In the genomic region with DNA sequence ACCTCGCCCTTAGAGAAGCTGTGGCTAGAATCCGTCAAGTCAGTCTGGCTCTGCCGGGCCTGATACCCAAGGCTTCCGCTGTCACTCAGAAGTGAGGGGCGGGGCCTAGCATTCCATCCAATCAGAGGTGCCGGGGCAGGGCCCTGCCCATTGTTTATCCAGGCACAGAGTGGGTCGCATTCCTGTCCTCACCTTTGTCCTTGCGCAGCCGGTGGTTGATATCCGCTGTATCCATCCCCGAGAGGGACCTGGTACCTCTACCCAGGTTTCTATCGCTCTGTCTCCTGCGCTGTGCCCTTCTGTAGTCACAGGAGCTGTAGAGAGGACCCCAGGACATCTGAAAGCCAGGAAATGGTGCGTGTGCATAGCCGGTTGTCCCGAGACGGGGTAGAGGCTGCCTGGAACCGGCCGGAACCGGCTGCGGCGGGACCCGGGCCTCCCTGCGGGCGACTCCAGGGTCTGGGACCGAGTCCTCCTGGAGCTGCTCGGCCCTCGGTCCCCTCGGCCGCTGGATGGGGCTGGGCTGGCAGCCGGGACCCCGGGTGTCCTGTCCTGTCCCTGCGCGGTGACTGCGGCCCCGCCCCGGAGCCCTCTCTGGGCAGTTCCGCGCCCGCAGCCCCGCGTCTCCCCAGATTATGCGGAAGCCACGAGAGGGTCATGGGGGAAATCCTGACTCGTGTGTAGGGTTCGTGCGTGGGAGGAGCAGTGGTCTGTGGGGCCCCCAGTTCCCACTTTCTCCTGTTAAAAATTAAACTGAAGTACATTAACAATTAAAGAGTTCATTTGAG, we compare ENCODE assay signal across 8 cellular contexts. TPM values are rescaled to one million over a fixed set of nuclear protein-coding genes. Genes with fewer than 3 reads are reported as not detected.
A peak's percentile ranks its signal among the peaks of the same experiment; 100 is the strongest.
DNase-seq lines count a peak whose midpoint lies in the region; ATAC-seq and TF ChIP-seq lines count a peak whose summit lies in the region.

A gene (plus strand): TSS at position 183 of the 788 bp plus-strand sequence. CDS start 169 bp downstream, at position 352.

- in situ Hi-C loops in G401 (cut with HindIII; ENCODE audit: low sequenced_read_pairs) (no loop called here), astrocyte of the cerebellum (cut with HindIII; ENCODE audit: low sequenced_read_pairs) (no loop called here)

- H3K27me3 ChIP-seq in rectal smooth muscle tissue (ENCODE audit: control insufficient read depth, insufficient read depth, low read length) (no peaks in the 10 kb centered on the region), aorta (ENCODE audit: control insufficient read depth in 1 of 2, insufficient read depth in 2 of 2, low read length in 1 of 2) (no peaks in the 10 kb centered on the region)

- peak; percentile 97 for ATAC-seq in aorta (ENCODE audit: low FRiP score)

- DNase-seq in G401 (ENCODE audit: low spot score) (peak; percentile 97), HFF-Myc (ENCODE audit: extremely low read depth, low read depth) (no peak), NCI-H1092 (lab: John Stamatoyannopoulos, UW) (peak; percentile 49), T-helper 9 cell (peak; percentile 82), astrocyte of the cerebellum (ENCODE audit: low read depth) (no peak), hypothalamus (lab: John Stamatoyannopoulos, UW) (peak; percentile 49 to 95 (median 84)), aorta (peak; percentile 96 to 97)

- peak within 1 kb of the TSS; percentile 66 for H3K9ac ChIP-seq in rectal smooth muscle tissue (ENCODE audit: low read length)

- intact Hi-C loops in aorta (cut with DNase I): loop anchor here (1.0 to 5.0 kb wide), 3 partner anchors 22 to 176 kb away; a partner anchor contains a TSS

- peak within 1 kb of the TSS; percentile 40 for H3K4me3 ChIP-seq in HFF-Myc (replicated peaks; ENCODE audit: low read depth, low read length)
- H3K4me3 ChIP-seq in astrocyte of the cerebellum (ENCODE audit: low read depth, low read length): peak within 1 kb of the TSS; percentile 56
- peak within 1 kb of the TSS; percentile 89 for H3K4me3 ChIP-seq in rectal smooth muscle tissue (ENCODE audit: low read length)
- peak within 1 kb of the TSS; percentile 23 to 68 for H3K4me3 ChIP-seq in aorta (ENCODE audit: low read length in 2 of 2)

- H3K4me1 ChIP-seq in rectal smooth muscle tissue (ENCODE audit: control insufficient read depth, insufficient read depth, low read length) (peaks cover 5% of the 10 kb centered on the region), aorta (ENCODE audit: control insufficient read depth in 1 of 2, insufficient read depth in 2 of 2, low read length in 2 of 2) (no peaks in the 10 kb centered on the region)

- peak within 1 kb of the TSS; percentile 88 for H3K27ac ChIP-seq in rectal smooth muscle tissue (ENCODE audit: low read depth, low read length)
- H3K27ac ChIP-seq in aorta (ENCODE audit: low read depth in 1 of 2, low read length in 2 of 2): peak within 1 kb of the TSS; percentile 29 to 50

- WGBS in aorta, 2 donors: 0% methylated on average over 46 to 47 of the region's 47 CpGs

- no peaks in the 10 kb centered on the region for H3K36me3 ChIP-seq in rectal smooth muscle tissue (ENCODE audit: control insufficient read depth, insufficient read depth, low read length)
- no peaks in the 10 kb centered on the region for H3K36me3 ChIP-seq in aorta (ENCODE audit: control insufficient read depth in 1 of 2, insufficient read depth in 2 of 2, low read length in 1 of 2)

- no peak for TF ChIP-seq CTCF in HFF-Myc (IDR thresholded peaks at IDR 0.05; ENCODE audit: low read depth, low read length, missing control alignments)
- no peak for TF ChIP-seq CTCF in astrocyte of the cerebellum (IDR thresholded peaks at IDR 0.05; ENCODE audit: low read depth, low read length, missing control alignments)

- no peaks in the 10 kb centered on the region for H3K9me3 ChIP-seq in aorta (ENCODE audit: control insufficient read depth, low read length)

RNA-seq across cellular contexts. Expression of the gene that starts here (rescaled TPM):
- total RNA-seq in G401 (2014; rRNA removed; shearing (Covaris generic)): 0.41 and 0.55 TPM in 2 replicates
- total RNA-seq in aorta: 1 to 10 TPM; 1.9 to 5.1 TPM
- polyA plus RNA-seq in aorta: 1 to 10 TPM; 3.1 to 3.3 TPM

Comparison
In these comparisons a context has a peak if more than half of its experiments do, and no peak if none do; other contexts are left out.
1. Peak in DNase-seq in G401; RNA of the gene not detected or under 1 TPM.
2. DNase-seq: peak in NCI-H1092 (single experiment), T-helper 9 cell (single experiment), hypothalamus (51 of 51) and aorta (2 of 2); none in HFF-Myc (single experiment) and astrocyte of the cerebellum (single experiment).
3. Peak in every context shown above with its lines, with median percentiles within 50 percentile points of each other: H3K4me3 ChIP-seq.